23 cellular contexts compared by ENCODE assay signal in the genomic region with DNA sequence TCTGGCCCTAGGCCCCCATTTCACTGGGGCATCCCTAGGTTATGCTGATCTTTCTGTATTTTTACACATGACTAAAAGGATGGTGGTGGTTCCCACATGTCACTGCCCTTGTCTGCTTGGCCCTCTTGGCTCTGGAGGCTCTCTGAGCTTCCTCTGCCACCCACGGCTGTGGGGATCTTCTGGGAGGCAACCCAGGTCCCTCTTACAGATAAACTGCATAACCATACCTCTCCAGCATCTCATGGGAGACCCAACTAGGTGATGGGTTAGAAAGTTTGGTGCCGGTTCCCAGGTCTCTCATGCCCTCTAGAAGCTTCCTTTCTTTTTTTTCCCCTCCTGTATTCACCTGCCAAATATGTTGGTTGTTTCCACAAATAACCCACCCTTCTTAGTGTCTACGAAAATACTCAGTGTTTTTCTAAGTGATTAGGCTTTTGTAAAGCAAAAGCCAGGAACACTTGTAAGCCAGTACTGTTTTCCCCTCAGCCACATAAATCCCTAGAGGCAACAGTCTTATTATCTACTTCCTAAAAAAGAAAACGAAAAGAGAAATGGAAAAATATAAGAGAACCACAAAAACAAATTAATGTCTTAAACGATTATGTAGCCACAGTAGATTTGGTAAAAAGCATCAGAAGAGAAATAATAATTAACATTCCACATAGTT.
"Had no signal": no experiment of that assay in that cellular context is flagged by ENCODE, and none has a peak within 500 bp of the region (broad histone marks: within the 10 kb centered on the region; RNA-seq: fewer than 3 reads in every experiment).

No MANE protein-coding gene starts in this region.

- H3K27ac Mint-ChIP-seq: memory B cell; natural killer cell; stimulated activated memory B cell treated with anti-CD40 and anti-IgM and Interleukin-4, amounts not matched to agents 10 μg/mL and 1 μg/mL and 100 μg/mL, for 72 hours; stimulated activated naive CD8-positive, alpha-beta T cell treated with anti-CD3 and anti-CD28 coated beads, Interleukin-15, amount 100 ng/mL, for 72 hours had no signal

- H3K9me3 ChIP-seq: gastrocnemius medialis, lower lobe of right lung, ovary, right lobe of liver, thyroid gland, vagina had no signal

- FAIRE-seq: endometrium, keratinocyte had no signal

- H3K27me3 ChIP-seq: gastrocnemius medialis, ovary, right lobe of liver, thyroid gland, vagina had no signal

- DNase-seq: cortex of kidney; effector memory CD8-positive, alpha-beta T cell; erythroblast; foreskin fibroblast; gastrocnemius medialis; head of caudate nucleus; left ventricle myocardium superior; lower lobe of right lung; natural killer cell; occipital lobe; ovary; posterior cingulate gyrus; right lobe of liver; stimulated activated CD4-positive, alpha-beta T cell treated with anti-CD3 and anti-CD28 coated beads, Interleukin-2, amount 100 ng/mL, for 24 hours; stimulated activated CD4-positive, alpha-beta T cell treated with anti-CD3 and anti-CD28 coated beads, Interleukin-4, amount 100 ng/mL, for 4 hours; stimulated activated naive CD8-positive, alpha-beta T cell treated with anti-CD3 and anti-CD28 coated beads, Interleukin-15, amount 100 ng/mL, for 72 hours; thyroid gland; trophoblast cell had no signal

- H3K9me3 Mint-ChIP-seq: effector memory CD8-positive, alpha-beta T cell; natural killer cell; stimulated activated memory B cell treated with anti-CD40 and anti-IgM and Interleukin-4, amounts not matched to agents 10 μg/mL and 1 μg/mL and 100 μg/mL, for 72 hours; stimulated activated naive CD8-positive, alpha-beta T cell treated with anti-CD3 and anti-CD28 coated beads, Interleukin-15, amount 100 ng/mL, for 72 hours had no signal

- H3K27me3 Mint-ChIP-seq: stimulated activated naive CD8-positive, alpha-beta T cell treated with anti-CD3 and anti-CD28 coated beads, Interleukin-15, amount 100 ng/mL, for 72 hours had no signal

- H3K27ac ChIP-seq: gastrocnemius medialis, lower lobe of right lung, ovary, right lobe of liver, thyroid gland, vagina had no signal

- H3K4me3 ChIP-seq: gastrocnemius medialis, lower lobe of right lung, ovary, right lobe of liver, thyroid gland, vagina had no signal

- H3K4me3 Mint-ChIP-seq: effector memory CD8-positive, alpha-beta T cell; memory B cell; natural killer cell; stimulated activated memory B cell treated with anti-CD40 and anti-IgM and Interleukin-4, amounts not matched to agents 10 μg/mL and 1 μg/mL and 100 μg/mL, for 72 hours; stimulated activated naive CD8-positive, alpha-beta T cell treated with anti-CD3 and anti-CD28 coated beads, Interleukin-15, amount 100 ng/mL, for 72 hours had no signal

- H3K36me3 ChIP-seq: gastrocnemius medialis, lower lobe of right lung, ovary, right lobe of liver, thyroid gland, vagina had no signal

- ATAC-seq: effector memory CD8-positive, alpha-beta T cell; gastrocnemius medialis; left ventricle myocardium superior; natural killer cell; right lobe of liver; stimulated activated naive CD8-positive, alpha-beta T cell treated with anti-CD3 and anti-CD28 coated beads, Interleukin-15, amount 100 ng/mL, for 72 hours had no signal

- H3K4me1 ChIP-seq: gastrocnemius medialis, lower lobe of right lung, right lobe of liver, thyroid gland, vagina had no signal

- H3K36me3 Mint-ChIP-seq: memory B cell; natural killer cell; stimulated activated memory B cell treated with anti-CD40 and anti-IgM and Interleukin-4, amounts not matched to agents 10 μg/mL and 1 μg/mL and 100 μg/mL, for 72 hours had no signal
